ENCODE assay signal across 18 cellular contexts in the genomic region with DNA sequence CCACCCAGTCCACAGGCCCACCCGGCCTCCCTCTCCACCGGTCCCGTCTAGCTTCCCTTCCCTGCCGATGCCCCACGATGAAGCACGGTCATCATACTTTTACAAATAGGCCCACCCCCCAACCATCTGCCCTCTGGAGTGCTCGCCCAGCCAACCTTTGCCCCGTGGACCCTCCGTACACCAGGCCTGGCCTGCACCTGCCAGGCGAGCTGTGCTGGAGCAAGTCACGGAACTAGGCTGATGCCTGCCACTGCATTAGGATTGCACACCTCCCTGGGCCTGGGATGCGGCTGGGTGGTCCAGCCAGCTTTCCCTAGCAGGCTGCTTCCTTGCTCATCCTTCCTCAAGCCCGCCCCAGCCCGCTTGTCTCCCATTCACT. TPM values are rescaled to one million over a fixed set of nuclear protein-coding genes. Genes with fewer than 3 reads are reported as not detected.
DNase-seq lines count a peak whose midpoint lies in the region; ATAC-seq and TF ChIP-seq lines count a peak whose summit lies in the region.
"Had no signal": no experiment of that assay in that cellular context is flagged by ENCODE, and none has a peak within 500 bp of the region (broad histone marks: within the 10 kb centered on the region; RNA-seq: fewer than 3 reads in every experiment).

No MANE protein-coding gene starts in this region.

- H3K27me3 ChIP-seq in heart left ventricle, result no peaks in the 10 kb centered on the region
- no peaks in the 10 kb centered on the region for H3K27me3 ChIP-seq in right cardiac atrium (ENCODE audit: control insufficient read depth, insufficient read depth)
- H3K27me3 ChIP-seq in vagina, result no peaks in the 10 kb centered on the region
- H3K27me3 ChIP-seq: esophagus squamous epithelium had no signal

- H3K9me3 ChIP-seq in heart left ventricle (no peaks in the 10 kb centered on the region), right cardiac atrium (ENCODE audit: control insufficient read depth, low read length) (no peaks in the 10 kb centered on the region), vagina (no peaks in the 10 kb centered on the region)
- H3K9me3 ChIP-seq: esophagus squamous epithelium had no signal

- TF ChIP-seq POLR2A in heart left ventricle (IDR thresholded peaks at IDR 0.05), result no peak
- no peak for TF ChIP-seq POLR2A in vagina (IDR thresholded peaks at IDR 0.05)
- TF ChIP-seq POLR2A in erythroblast (IDR thresholded peaks at IDR 0.05; ENCODE audit: low read length), result no peak

- ATAC-seq in heart left ventricle (no peak), Right ventricle myocardium superior (ENCODE audit: poor library complexity) (no peak), right cardiac atrium (peak in 1 of 2 donors; percentile 2), HG03565 (IDR thresholded peaks at IDR 0.05; ENCODE audit: unreplicated experiment) (no peak)
- ATAC-seq: activated CD4-positive, alpha-beta T cell treated with anti-CD3 and anti-CD28 coated beads for 36 hours; GM23338 had no signal

- H3K27ac ChIP-seq in heart left ventricle (peak overlapping the region in 3 of 12 donors; percentile 29 to 83 (median 47)), right cardiac atrium (ENCODE audit: low read length) (peak overlapping the region; percentile 2), vagina (peak overlapping the region; percentile 76)

- H3K4me3 ChIP-seq in heart left ventricle (no peak overlapping the region), right cardiac atrium (ENCODE audit: low read length) (no peak overlapping the region), vagina (no peak overlapping the region)
- H3K4me3 ChIP-seq: esophagus squamous epithelium, GM23338, smooth muscle cell had no signal

- intact Hi-C loops in heart left ventricle (cut with DNase I), result loop anchor here in 1 of 10 donors (5.0 kb wide), 1 partner anchor 60 kb away; no protein-coding TSS in a partner anchor
- intact Hi-C loops in Right ventricle myocardium superior (cut with DNase I), result no loop called here
- intact Hi-C loops in right cardiac atrium (cut with DNase I), result loop anchor here in 1 of 4 donors (10.0 kb wide), 1 partner anchor 53 kb away; a partner anchor contains a TSS
- intact Hi-C loops in posterior cingulate gyrus (cut with DNase I), result no loop called here
- intact Hi-C loops in vagina (cut with DNase I), result no loop called here

- DNase-seq in heart left ventricle (peak in 4 of 5 donors; percentile 8 to 58 (median 18)), Right ventricle myocardium superior (no peak), right cardiac atrium (no peak), posterior cingulate gyrus (peak in 8 of 10 donors; percentile 2 to 76 (median 9)), vagina (ENCODE audit: extremely low spot score in 2 of 2) (no peak), erythroblast (lab: John Stamatoyannopoulos, UW) (no peak)
- DNase-seq in stimulated activated naive CD4-positive, alpha-beta T cell (lab: John Stamatoyannopoulos, UW), result no peak
- DNase-seq: activated CD8-positive, alpha-beta memory T cell treated with anti-CD3 and anti-CD28 coated beads, Interleukin-2, amount 50 U/mL, for 48 hours; DMS79; esophagus squamous epithelium; glutamatergic neuron; Kasumi-1; NCI-H69; T1000 had no signal

- 80 to 91% (median 88%) methylated on average over 14 of the region's 14 CpGs for WGBS in heart left ventricle, 4 donors
- 87% methylated on average over 14 of the region's 14 CpGs for WGBS in right cardiac atrium

- H3K36me3 ChIP-seq in heart left ventricle (peaks cover 0 to 69% (median 20%) of the 10 kb centered on the region in 9 donors), vagina (no peaks in the 10 kb centered on the region)

- TF ChIP-seq CTCF in heart left ventricle (IDR thresholded peaks at IDR 0.05), result no peak
- TF ChIP-seq CTCF in vagina (IDR thresholded peaks at IDR 0.05), result no peak

- H3K4me1 ChIP-seq in heart left ventricle (peaks cover 0 to 66% (median 33%) of the 10 kb centered on the region in 12 donors), right cardiac atrium (ENCODE audit: control insufficient read depth, insufficient read depth, low read length) (peaks cover 22% of the 10 kb centered on the region), vagina (peaks cover 56% of the 10 kb centered on the region)

RNA-seq across cellular contexts. Expression of a gene that starts 44.7 kb away (rescaled TPM):
- total RNA-seq in heart left ventricle (100 to 1,000 TPM in 8 of 9 donors, 10 to 100 TPM in 1; 86.3 to 180 (median 128) TPM), Right ventricle myocardium superior (146 TPM), right cardiac atrium (100 to 1,000 TPM in 3 of 4 donors, 10 to 100 TPM in 1; 91.8 to 121 (median 110) TPM), vagina (44.7 TPM)
- polyA plus RNA-seq in heart left ventricle (100 to 1,000 TPM in 1 of 2 donors, 10 to 100 TPM in 1; 82.8 to 193 TPM), right cardiac atrium (97.7 TPM)

RNA-seq across cellular contexts. Expression of a gene that starts 53.4 kb away (rescaled TPM):
- 100 to 1,000 TPM in 1 of 9 donors, 10 to 100 TPM in 8; 44.8 to 122 (median 51.9) TPM for total RNA-seq in heart left ventricle
- 10 to 100 TPM; 18.7 to 40.7 TPM for polyA plus RNA-seq in heart left ventricle
- 53.3 TPM for total RNA-seq in Right ventricle myocardium superior
- 10 to 100 TPM; 60.4 to 75.3 (median 63.8) TPM for total RNA-seq in right cardiac atrium
- polyA plus RNA-seq in right cardiac atrium, result 31.3 TPM
- 57.0 TPM for total RNA-seq in vagina

Comparison
In these comparisons a context has a peak if more than half of its experiments do, and no peak if none do; other contexts are left out.
1. DNase-seq: peak in heart left ventricle (4 of 5) and posterior cingulate gyrus (8 of 10); none in Right ventricle myocardium superior (single experiment), right cardiac atrium (0 of 3), vagina (0 of 2), stimulated activated naive CD4-positive, alpha-beta T cell (0 of 6) and erythroblast (0 of 2).